34 cellular contexts compared by ENCODE assay signal in genomic region chr2:1611886-1612285, GRCh38.
"Had no signal": no experiment of that assay in that cellular context is flagged by ENCODE, and none has a peak within 500 bp of the region (broad histone marks: within the 10 kb centered on the region; RNA-seq: fewer than 3 reads in every experiment).

No MANE protein-coding gene starts in this region.

- DNase-seq: activated CD4-positive, alpha-beta T cell treated with anti-CD3 and anti-CD28 coated beads for 4 hours; activated CD4-positive, alpha-beta T cell treated with anti-CD3 and anti-CD28 coated beads, Interleukin-2, amount 50 U/mL, for 4 hours; activated CD4-positive, CD25-positive, alpha-beta regulatory T cell; activated naive CD4-positive, alpha-beta T cell treated with anti-CD3 and anti-CD28 coated beads for 36 hours; activated naive CD8-positive, alpha-beta T cell treated with anti-CD3 and anti-CD28 coated beads for 36 hours; activated T-cell treated with anti-CD3 and anti-CD28 coated beads for 4 hours; activated T-cell treated with anti-CD3 and anti-CD28 coated beads, Interleukin-2, amount 50 U/mL, for 72 hours; adrenal gland; body of pancreas; cortex of kidney; effector memory CD8-positive, alpha-beta T cell; foreskin fibroblast; heart left ventricle; hypothalamus; kidney glomerular epithelial cell; lower lobe of right lung; mesenchymal stem cell; natural killer cell; ovary; psoas muscle; sigmoid colon; small intestine; stimulated activated CD4-positive, alpha-beta T cell treated with anti-CD3 and anti-CD28 coated beads, Interleukin-4, amount 100 ng/mL, for 24 hours; T-helper 1 cell; trophoblast cell; uterus had no signal

- H3K4me3 Mint-ChIP-seq: activated naive CD4-positive, alpha-beta T cell treated with anti-CD3 and anti-CD28 coated beads for 36 hours; activated naive CD8-positive, alpha-beta T cell treated with anti-CD3 and anti-CD28 coated beads for 36 hours; activated T-cell treated with anti-CD3 and anti-CD28 coated beads, Interleukin-2, amount 50 U/mL, for 72 hours; effector memory CD8-positive, alpha-beta T cell; natural killer cell; stimulated activated effector memory CD8-positive, alpha-beta T cell treated with anti-CD3 and anti-CD28 coated beads, Interleukin-12 subunit alpha, Interleukin-12 subunit beta, amount 100 ng/mL, for 72 hours; stimulated activated naive CD8-positive, alpha-beta T cell treated with anti-CD3 and anti-CD28 coated beads, Interleukin-15, Interleukin-2, amounts not matched to agents 100 ng/mL and 50 ng/mL, for 24 hours; T-helper 2 cell treated with Interferon-gamma antibody and Interleukin-4, amounts not matched to agents 5 μg/mL and 100 μg/mL, for 36 hours had no signal

- H3K27ac Mint-ChIP-seq: activated naive CD4-positive, alpha-beta T cell treated with anti-CD3 and anti-CD28 coated beads for 36 hours; activated naive CD8-positive, alpha-beta T cell treated with anti-CD3 and anti-CD28 coated beads for 36 hours; activated T-cell treated with anti-CD3 and anti-CD28 coated beads, Interleukin-2, amount 50 U/mL, for 72 hours; effector memory CD8-positive, alpha-beta T cell; natural killer cell; stimulated activated effector memory CD8-positive, alpha-beta T cell treated with anti-CD3 and anti-CD28 coated beads, Interleukin-12 subunit alpha, Interleukin-12 subunit beta, amount 100 ng/mL, for 72 hours; stimulated activated naive CD8-positive, alpha-beta T cell treated with anti-CD3 and anti-CD28 coated beads, Interleukin-15, Interleukin-2, amounts not matched to agents 100 ng/mL and 50 ng/mL, for 24 hours; T-helper 2 cell treated with Interferon-gamma antibody and Interleukin-4, amounts not matched to agents 5 μg/mL and 100 μg/mL, for 36 hours had no signal

- H3K36me3 Mint-ChIP-seq: activated naive CD8-positive, alpha-beta T cell treated with anti-CD3 and anti-CD28 coated beads for 36 hours; natural killer cell; stimulated activated effector memory CD8-positive, alpha-beta T cell treated with anti-CD3 and anti-CD28 coated beads, Interleukin-12 subunit alpha, Interleukin-12 subunit beta, amount 100 ng/mL, for 72 hours had no signal

- H3K9me3 Mint-ChIP-seq: activated naive CD4-positive, alpha-beta T cell treated with anti-CD3 and anti-CD28 coated beads for 36 hours; activated naive CD8-positive, alpha-beta T cell treated with anti-CD3 and anti-CD28 coated beads for 36 hours; activated T-cell treated with anti-CD3 and anti-CD28 coated beads, Interleukin-2, amount 50 U/mL, for 72 hours; natural killer cell; stimulated activated effector memory CD8-positive, alpha-beta T cell treated with anti-CD3 and anti-CD28 coated beads, Interleukin-12 subunit alpha, Interleukin-12 subunit beta, amount 100 ng/mL, for 72 hours; stimulated activated naive CD8-positive, alpha-beta T cell treated with anti-CD3 and anti-CD28 coated beads, Interleukin-15, Interleukin-2, amounts not matched to agents 100 ng/mL and 50 ng/mL, for 24 hours; T-helper 2 cell treated with Interferon-gamma antibody and Interleukin-4, amounts not matched to agents 5 μg/mL and 100 μg/mL, for 36 hours had no signal

- H3K36me3 ChIP-seq: adrenal gland, heart left ventricle, lower lobe of right lung, neutrophil, ovary, sigmoid colon, thoracic aorta, uterus had no signal

- H3K27ac ChIP-seq: adrenal gland, body of pancreas, heart left ventricle, lower lobe of right lung, neutrophil, ovary, psoas muscle, sigmoid colon, thoracic aorta, uterus had no signal

- FAIRE-seq: endothelial cell of umbilical vein, small intestine had no signal

- H3K9me3 ChIP-seq: adrenal gland, body of pancreas, heart left ventricle, lower lobe of right lung, neutrophil, ovary, psoas muscle, sigmoid colon, thoracic aorta, uterus had no signal

- H3K4me1 ChIP-seq: adrenal gland, body of pancreas, lower lobe of right lung, psoas muscle, sigmoid colon, uterus had no signal

- H3K27me3 ChIP-seq: adrenal gland, body of pancreas, heart left ventricle, ovary, sigmoid colon, uterus had no signal

- H3K4me3 ChIP-seq: adrenal gland, body of pancreas, heart left ventricle, lower lobe of right lung, ovary, psoas muscle, sigmoid colon, thoracic aorta, uterus had no signal

- ATAC-seq: activated T-cell treated with anti-CD3 and anti-CD28 coated beads, Interleukin-2, amount 50 U/mL, for 72 hours; body of pancreas; effector memory CD8-positive, alpha-beta T cell; esophagus mucosa; heart left ventricle; left lobe of liver; lower lobe of right lung; natural killer cell; psoas muscle; stimulated activated effector memory CD8-positive, alpha-beta T cell treated with anti-CD3 and anti-CD28 coated beads, Interleukin-12 subunit alpha, Interleukin-12 subunit beta, amount 100 ng/mL, for 72 hours had no signal

- H3K4me1 Mint-ChIP-seq: natural killer cell; stimulated activated effector memory CD8-positive, alpha-beta T cell treated with anti-CD3 and anti-CD28 coated beads, Interleukin-12 subunit alpha, Interleukin-12 subunit beta, amount 100 ng/mL, for 72 hours had no signal
